In the genomic region with DNA sequence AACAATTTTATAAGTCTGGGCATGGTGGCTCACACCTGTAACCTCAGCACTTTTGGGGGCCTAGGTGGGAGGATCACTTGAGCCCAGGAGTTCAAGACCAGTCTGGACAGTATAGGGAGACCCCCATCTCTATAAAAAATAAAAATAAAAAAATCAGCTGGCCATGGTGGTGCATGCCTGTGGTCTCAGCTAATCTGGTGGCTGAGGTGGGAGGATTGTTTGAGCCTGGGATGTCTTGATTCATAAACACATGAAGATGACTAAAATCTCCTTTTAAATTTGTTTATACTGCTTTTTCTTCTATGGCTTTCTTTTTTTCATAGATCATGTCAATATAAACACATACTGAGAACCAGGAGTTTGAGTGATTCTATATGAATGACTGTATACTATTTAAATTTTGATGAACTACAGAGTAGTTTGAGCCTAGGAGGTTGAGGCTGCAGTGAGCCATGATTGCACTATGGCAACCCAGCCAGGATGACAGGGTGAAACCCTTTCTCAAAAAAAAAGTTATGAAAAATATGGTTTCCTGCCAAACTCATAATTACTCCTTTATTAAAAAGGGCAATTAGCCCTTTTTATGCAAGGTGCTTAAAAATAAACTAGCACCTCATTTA, we compare ENCODE assay signal across 14 cellular contexts.
"Had no signal": no experiment of that assay in that cellular context is flagged by ENCODE, and none has a peak within 500 bp of the region (broad histone marks: within the 10 kb centered on the region; RNA-seq: fewer than 3 reads in every experiment).

No MANE protein-coding gene starts in this region.

- H3K4me1 Mint-ChIP-seq: nephron progenitor cell had no signal

- H3K27me3 ChIP-seq: ascending aorta, gastrocnemius medialis, heart left ventricle, right atrium auricular region, stomach, testis, upper lobe of right lung had no signal

- DNase-seq: activated CD4-positive, alpha-beta T cell treated with anti-CD3 and anti-CD28 coated beads for 1 hour; activated gamma-delta T cell; gastrocnemius medialis; heart left ventricle; immature natural killer cell; nephron progenitor cell; occipital lobe; stomach; testis; upper lobe of right lung had no signal

- ATAC-seq: gastrocnemius medialis, heart left ventricle, upper lobe of right lung had no signal

- H3K4me1 ChIP-seq: ascending aorta, right atrium auricular region, testis had no signal

- H3K27ac Mint-ChIP-seq: immature natural killer cell, nephron progenitor cell had no signal

- H3K9me3 ChIP-seq: gastrocnemius medialis, testis, upper lobe of right lung had no signal

- H3K27ac ChIP-seq: ascending aorta, epithelial cell of prostate, gastrocnemius medialis, heart left ventricle, right atrium auricular region, skin epidermis, stomach, testis, upper lobe of right lung had no signal

- H3K36me3 ChIP-seq: ascending aorta, gastrocnemius medialis, right atrium auricular region, stomach, upper lobe of right lung had no signal

- H3K4me3 Mint-ChIP-seq: immature natural killer cell, nephron progenitor cell had no signal

- H3K4me3 ChIP-seq: ascending aorta, gastrocnemius medialis, heart left ventricle, right atrium auricular region, skin epidermis, stomach, testis, upper lobe of right lung had no signal
